18 cellular contexts compared by ENCODE assay signal in genomic region chr7:155223021-155223420, GRCh38.
A peak's percentile ranks its signal among the peaks of the same experiment; 100 is the strongest.
DNase-seq lines count a peak whose midpoint lies in the region; ATAC-seq and TF ChIP-seq lines count a peak whose summit lies in the region.
"Had no signal": no experiment of that assay in that cellular context is flagged by ENCODE, and none has a peak within 500 bp of the region (broad histone marks: within the 10 kb centered on the region; RNA-seq: fewer than 3 reads in every experiment).

No MANE protein-coding gene starts in this region.

- no peaks in the 10 kb centered on the region for H3K27me3 ChIP-seq in osteoblast (ENCODE audit: insufficient read depth, low read length)
- H3K27me3 ChIP-seq: BLaER1 had no signal

- no peak overlapping the region for H3K4me3 Mint-ChIP-seq in chondrocyte (ENCODE audit: unreplicated experiment)
- no peak overlapping the region for H3K4me3 Mint-ChIP-seq in type B pancreatic cell
- H3K4me3 Mint-ChIP-seq in HFFc6, result no peak overlapping the region
- H3K4me3 Mint-ChIP-seq: CD14-positive monocyte; CD8-positive, alpha-beta T cell; GM23338 had no signal

- H2AFZ ChIP-seq in osteoblast (ENCODE audit: low read length), result no peak overlapping the region
- H2AFZ ChIP-seq: GM23338 had no signal

- H3K79me2 ChIP-seq in osteoblast (ENCODE audit: insufficient read depth, low read length), result no peaks in the 10 kb centered on the region

- no peak overlapping the region for H3K27ac Mint-ChIP-seq in chondrocyte (ENCODE audit: unreplicated experiment)
- peak overlapping the region; percentile 17 for H3K27ac Mint-ChIP-seq in type B pancreatic cell
- no peak overlapping the region for H3K27ac Mint-ChIP-seq in HFFc6
- H3K27ac Mint-ChIP-seq: CD14-positive monocyte; CD8-positive, alpha-beta T cell; GM23338 had no signal

- H3K9me3 ChIP-seq in osteoblast (ENCODE audit: low read depth, low read length), result no peaks in the 10 kb centered on the region
- H3K9me3 ChIP-seq: BLaER1 had no signal

- H3K4me2 ChIP-seq in osteoblast (ENCODE audit: insufficient read depth, low read length), result no peak overlapping the region
- H3K4me2 ChIP-seq: BLaER1, GM23338 had no signal

- no peaks in the 10 kb centered on the region for H3K36me3 ChIP-seq in osteoblast (ENCODE audit: insufficient read depth, low read length)
- H3K36me3 ChIP-seq: BLaER1 had no signal

- no peaks in the 10 kb centered on the region for H4K20me1 ChIP-seq in osteoblast (ENCODE audit: insufficient read depth, low read length)
- H4K20me1 ChIP-seq: BLaER1 had no signal

- TF ChIP-seq CTCF in VCaP (conservative IDR thresholded peaks at IDR 0.05) (no peak), chondrocyte (IDR thresholded peaks at IDR 0.05) (no peak), osteoblast (IDR thresholded peaks at IDR 0.05; ENCODE audit: extremely low read depth, low read depth, low read length) (no peak), type B pancreatic cell (conservative IDR thresholded peaks at IDR 0.05) (no peak), HFFc6 (IDR thresholded peaks at IDR 0.05) (no peak)

- H3K27me3 Mint-ChIP-seq in chondrocyte (ENCODE audit: low read depth) (peaks cover 8% of the 10 kb centered on the region), type B pancreatic cell (peaks cover 17% of the 10 kb centered on the region), HFFc6 (ENCODE audit: insufficient read depth) (peaks cover 2% of the 10 kb centered on the region)

- H3K4me3 ChIP-seq in osteoblast (ENCODE audit: insufficient read depth, low read length), result no peak overlapping the region
- H3K4me3 ChIP-seq: BLaER1, GM12878, GM23338 had no signal

- H3K9me3 Mint-ChIP-seq in chondrocyte (ENCODE audit: low read depth) (no peaks in the 10 kb centered on the region), type B pancreatic cell (no peaks in the 10 kb centered on the region), HFFc6 (peaks cover 6% of the 10 kb centered on the region; the same call in 1 of the 2 replicates)
- H3K9me3 Mint-ChIP-seq: CD14-positive monocyte; CD8-positive, alpha-beta T cell; GM23338 had no signal

- no peak for ATAC-seq in GM19324 (IDR thresholded peaks at IDR 0.05; ENCODE audit: low FRiP score, unreplicated experiment)
- ATAC-seq: CD8-positive, alpha-beta T cell; GM12878; GM23338; HCT116 had no signal

- peaks cover 8% of the 10 kb centered on the region for H3K4me1 ChIP-seq in osteoblast (ENCODE audit: insufficient read depth, low read length)

- DNase-seq in chondrocyte (ENCODE audit: low spot score) (peak; percentile 71), osteoblast (ENCODE audit: insufficient read length, low spot score, missing footprints) (peak; percentile 29), type B pancreatic cell (ENCODE audit: extremely low spot score, unreplicated experiment) (no peak), HCEC 1CT (no peak), HFFc6 (no peak)
- DNase-seq: 8988T; Calu3; CD8-positive, alpha-beta T cell; DMS53; DND-41; EL had no signal

- H3K4me1 Mint-ChIP-seq in chondrocyte (ENCODE audit: low read depth) (peaks cover 15% of the 10 kb centered on the region), type B pancreatic cell (ENCODE audit: unreplicated experiment) (peaks cover 58% of the 10 kb centered on the region), HFFc6 (ENCODE audit: low read depth) (peaks cover 12% of the 10 kb centered on the region; the same call in 1 of the 2 replicates)
- H3K4me1 Mint-ChIP-seq: CD14-positive monocyte had no signal

- no peaks in the 10 kb centered on the region for H3K36me3 Mint-ChIP-seq in chondrocyte (ENCODE audit: low read depth)
- H3K36me3 Mint-ChIP-seq in type B pancreatic cell, result no peaks in the 10 kb centered on the region
- H3K36me3 Mint-ChIP-seq in HFFc6 (ENCODE audit: low read depth), result no peaks in the 10 kb centered on the region
- H3K36me3 Mint-ChIP-seq: CD14-positive monocyte; CD8-positive, alpha-beta T cell had no signal

- peak overlapping the region; percentile 84 for H3K27ac ChIP-seq in VCaP
- no peak overlapping the region for H3K27ac ChIP-seq in osteoblast (ENCODE audit: low read depth, low read length)
- H3K27ac ChIP-seq: BLaER1 had no signal

Comparison
In these comparisons a context has a peak if more than half of its experiments do, and no peak if none do; other contexts are left out.
1. DNase-seq: peak in chondrocyte (single experiment) and osteoblast (single experiment); none in type B pancreatic cell (single experiment), HCEC 1CT (single experiment) and HFFc6 (single experiment).